In genomic region chr6:159969921-159970320, GRCh38 we compare ENCODE assay signal across 8 cellular contexts. TPM values are rescaled to one million over a fixed set of nuclear protein-coding genes. Genes with fewer than 3 reads are reported as not detected.
DNase-seq lines count a peak whose midpoint lies in the region; ATAC-seq and TF ChIP-seq lines count a peak whose summit lies in the region.

No MANE protein-coding gene starts in this region.

- no peaks in the 10 kb centered on the region; the same call in 1 of the 2 replicates for H3K36me3 ChIP-seq in RWPE2 (ENCODE audit: low read depth)

- no peak for TF ChIP-seq CTCF in HL-60 (IDR thresholded peaks at IDR 0.05; ENCODE audit: insufficient read depth, low read length)
- TF ChIP-seq CTCF in RWPE2 (IDR thresholded peaks at IDR 0.05; ENCODE audit: poor library complexity, severe bottlenecking) = no peak
- no peak for TF ChIP-seq CTCF in coronary artery (IDR thresholded peaks at IDR 0.05)

- peak; percentile 72 for DNase-seq in COLO829 (ENCODE audit: low spot score)
- peak in 1 of 2 experiments; percentile 37 for DNase-seq in HL-60 (ENCODE audit: low read depth in 1 of 2, low spot score in 1 of 2)
- no peak for DNase-seq in RWPE2 (ENCODE audit: low spot score)
- DNase-seq in coronary artery (ENCODE audit: low spot score) = no peak
- DNase-seq in left lobe of liver (ENCODE audit: low spot score) = no peak

- H3K27ac ChIP-seq in HL-60 (replicated peaks) (peak overlapping the region; percentile 48), RWPE2 (ENCODE audit: poor library complexity, severe bottlenecking) (peak overlapping the region; percentile 94), coronary artery (peak overlapping the region; percentile 89 to 92)

- no peaks in the 10 kb centered on the region for H3K9me3 ChIP-seq in RWPE2 (ENCODE audit: severe bottlenecking)

- peaks cover 58% of the 10 kb centered on the region for H3K4me1 Mint-ChIP-seq in stimulated activated naive CD8-positive, alpha-beta T cell treated with anti-CD3 and anti-CD28 coated beads, Interleukin-15, Interleukin-2, amounts not matched to agents 100 ng/mL and 50 ng/mL, for 24 hours (ENCODE audit: low read depth)

- no peaks in the 10 kb centered on the region for H3K27me3 ChIP-seq in HL-60 (ENCODE audit: insufficient read depth, poor library complexity, severe bottlenecking)
- H3K27me3 ChIP-seq in RWPE2 (ENCODE audit: insufficient read depth, poor library complexity, severe bottlenecking) = no peaks in the 10 kb centered on the region

- peak overlapping the region; percentile 98 for H3K4me3 Mint-ChIP-seq in stimulated activated naive CD8-positive, alpha-beta T cell treated with anti-CD3 and anti-CD28 coated beads, Interleukin-15, Interleukin-2, amounts not matched to agents 100 ng/mL and 50 ng/mL, for 24 hours

- no peaks in the 10 kb centered on the region for H3K9me3 Mint-ChIP-seq in stimulated activated naive CD8-positive, alpha-beta T cell treated with anti-CD3 and anti-CD28 coated beads, Interleukin-15, Interleukin-2, amounts not matched to agents 100 ng/mL and 50 ng/mL, for 24 hours

- H3K36me3 Mint-ChIP-seq in stimulated activated naive CD8-positive, alpha-beta T cell treated with anti-CD3 and anti-CD28 coated beads, Interleukin-15, Interleukin-2, amounts not matched to agents 100 ng/mL and 50 ng/mL, for 24 hours (ENCODE audit: low read depth) = peaks cover 44% of the 10 kb centered on the region

- no peaks in the 10 kb centered on the region for H3K27me3 Mint-ChIP-seq in stimulated activated naive CD8-positive, alpha-beta T cell treated with anti-CD3 and anti-CD28 coated beads, Interleukin-15, Interleukin-2, amounts not matched to agents 100 ng/mL and 50 ng/mL, for 24 hours

- H3K4me3 ChIP-seq in HL-60 (replicated peaks; ENCODE audit: insufficient read depth, low read length) = peak overlapping the region; percentile 70
- peak overlapping the region; percentile 95 for H3K4me3 ChIP-seq in RWPE2 (ENCODE audit: severe bottlenecking)
- peak overlapping the region; percentile 93 for H3K4me3 ChIP-seq in coronary artery

- H3K4me1 ChIP-seq in RWPE2 (ENCODE audit: insufficient read depth, poor library complexity, severe bottlenecking) = peaks cover 43% of the 10 kb centered on the region

- ATAC-seq in GM19351 (IDR thresholded peaks at IDR 0.05; ENCODE audit: unreplicated experiment) (peak; percentile 39), RWPE2 (ENCODE audit: low read depth) (peak; percentile 48), left lobe of liver (peak; percentile 60), HG02885 (IDR thresholded peaks at IDR 0.05; ENCODE audit: poor library complexity, unreplicated experiment) (no peak)

- H3K27ac Mint-ChIP-seq in stimulated activated naive CD8-positive, alpha-beta T cell treated with anti-CD3 and anti-CD28 coated beads, Interleukin-15, Interleukin-2, amounts not matched to agents 100 ng/mL and 50 ng/mL, for 24 hours = peak overlapping the region; percentile 90

RNA-seq across cellular contexts. Expression of gene IGF2R, which starts 1.0 kb away (rescaled TPM):
- 51.5 TPM for total RNA-seq in left lobe of liver
